In genomic region chr2:74522516-74522915, GRCh38 we compare ENCODE assay signal across 23 cellular contexts. TPM values are rescaled to one million over a fixed set of nuclear protein-coding genes. Genes with fewer than 3 reads are reported as not detected.
A peak's percentile ranks its signal among the peaks of the same experiment; 100 is the strongest.
DNase-seq lines count a peak whose midpoint lies in the region; ATAC-seq and TF ChIP-seq lines count a peak whose summit lies in the region.
"Had no signal": no experiment of that assay in that cellular context is flagged by ENCODE, and none has a peak within 500 bp of the region (broad histone marks: within the 10 kb centered on the region; RNA-seq: fewer than 3 reads in every experiment).

No MANE protein-coding gene starts in this region.

- H3K4me3 ChIP-seq in SK-N-SH (ENCODE audit: low read depth in 2 of 2, low read length in 1 of 2): no peak overlapping the region
- H3K4me3 ChIP-seq in H7 (ENCODE audit: insufficient read depth, low read depth, low read length): no peak overlapping the region
- H3K4me3 ChIP-seq in spleen: no peak overlapping the region
- no peak overlapping the region for H3K4me3 ChIP-seq in MM.1S (ENCODE audit: low read length)
- H3K4me3 ChIP-seq: BLaER1, GM12878, GM23248, HAP-1 had no signal

- POLR2A ChIA-PET in SK-N-SH (lab: Yijun Ruan, JAX): interaction anchor here (0.6 to 2.2 kb wide), 5 partner anchors 8 to 16 kb away, joined by 3 to 5 read pairs (median 5); partner anchors contain the start of gene TLX2

- 65% methylated on average over 2 of the region's 3 CpGs for WGBS in SK-N-SH (ENCODE audit: low lambda C conversion rate)
- 78 to 90% (median 83%) methylated on average over 3 of the region's 3 CpGs for WGBS in spleen, 5 donors

- TF ChIP-seq EP300 in SK-N-SH (IDR thresholded peaks at IDR 0.05; ENCODE audit: borderline replicate concordance in 1 of 2, low read depth in 1 of 2, low read length in 1 of 2): no peak

- no peaks in the 10 kb centered on the region for H3K9me2 ChIP-seq in SK-N-SH
- H3K9me2 ChIP-seq in MM.1S (replicated peaks; ENCODE audit: insufficient read depth, low read length): no peaks in the 10 kb centered on the region

- no peak for TF ChIP-seq CTCF in SK-N-SH (IDR thresholded peaks at IDR 0.05)
- no peak for TF ChIP-seq CTCF in spleen (IDR thresholded peaks at IDR 0.05 in 8 of 11, conservative IDR thresholded peaks at IDR 0.05 in 3 of 11)
- TF ChIP-seq CTCF in MM.1S (IDR thresholded peaks at IDR 0.05; ENCODE audit: low read length): no peak

- H3K27me3 ChIP-seq in SK-N-SH (ENCODE audit: insufficient read depth): no peaks in the 10 kb centered on the region
- peaks cover 49% of the 10 kb centered on the region for H3K27me3 ChIP-seq in H7 (ENCODE audit: control insufficient read depth, insufficient read depth, low read length)
- peaks cover 0 to 35% (median 21%) of the 10 kb centered on the region in 7 donors for H3K27me3 ChIP-seq in spleen (replicated peaks in 1 of 7)
- H3K27me3 ChIP-seq in MM.1S (replicated peaks; ENCODE audit: insufficient read depth, low read length): peaks cover 38% of the 10 kb centered on the region

- DNase-seq in SK-N-SH (no peak), H7 (peak; percentile 14), mesenteric fat pad (ENCODE audit: low spot score) (peak; percentile 57), spleen (peak; percentile 48), NCI-H2081 (lab: John Stamatoyannopoulos, UW) (no peak), MM.1S (no peak)
- DNase-seq: CD4-positive, CD25-positive, alpha-beta regulatory T cell; CD8-positive, alpha-beta T cell; DMS 273 treated with DMSO at 0.1 percent for 48 hours; DMS79; EL; GDM1; GM23248; HFFc6 had no signal

- H3K9me3 ChIP-seq in SK-N-SH: no peaks in the 10 kb centered on the region
- no peaks in the 10 kb centered on the region for H3K9me3 ChIP-seq in spleen
- no peaks in the 10 kb centered on the region for H3K9me3 ChIP-seq in MM.1S (replicated peaks; ENCODE audit: insufficient read depth, low read length)
- H3K9me3 ChIP-seq: BLaER1, HAP-1 had no signal

- peaks cover 0 to 2% of the 10 kb centered on the region in 2 experiments; a peak in 1 of 4 replicates for H3K4me1 ChIP-seq in SK-N-SH (ENCODE audit: control insufficient read depth in 1 of 2, insufficient read depth in 2 of 2, low read depth in 1 of 2, low read length in 1 of 2)
- H3K4me1 ChIP-seq in spleen: peaks cover 0 to 15% (median 2%) of the 10 kb centered on the region in 6 donors
- no peaks in the 10 kb centered on the region for H3K4me1 ChIP-seq in MM.1S (ENCODE audit: low read length)
- H3K4me1 ChIP-seq: HAP-1 had no signal

- ATAC-seq in SK-N-SH treated with all-trans-retinoic acid at 6 μM for 48 hours: peak; percentile 3; the same call in 1 of the 3 replicates
- ATAC-seq: CD8-positive, alpha-beta T cell; GM12878 had no signal

- H3K36me3 ChIP-seq in SK-N-SH (replicated peaks in 1 of 2; ENCODE audit: control insufficient read depth in 1 of 2, insufficient read depth in 2 of 2, low read length in 1 of 2) (peaks cover 15 to 19% of the 10 kb centered on the region in 2 experiments), H7 (replicated peaks; ENCODE audit: control insufficient read depth, insufficient read depth, low read length) (peaks cover 11% of the 10 kb centered on the region), spleen (peaks cover 0 to 32% (median 22%) of the 10 kb centered on the region in 6 donors), MM.1S (replicated peaks; ENCODE audit: insufficient read depth, low read length) (peaks cover 11% of the 10 kb centered on the region)

- H2AFZ ChIP-seq in SK-N-SH (ENCODE audit: low read depth) (no peak overlapping the region), MM.1S (ENCODE audit: low read length) (no peak overlapping the region)
- H2AFZ ChIP-seq: GM23248 had no signal

- CTCF ChIA-PET in SK-N-SH (lab: Yijun Ruan, JAX): interaction anchor here (0.7 to 1.5 kb wide), 4 partner anchors 10 to 39 kb away, joined by 3 to 5 read pairs (median 3); no protein-coding TSS in a partner anchor

- H4K20me1 ChIP-seq in SK-N-SH (ENCODE audit: insufficient read depth) (no peaks in the 10 kb centered on the region), MM.1S (ENCODE audit: insufficient read depth, low read length) (no peaks in the 10 kb centered on the region)
- H4K20me1 ChIP-seq: BLaER1 had no signal

- H3K27ac ChIP-seq in SK-N-SH (ENCODE audit: low read depth in 2 of 2, low read length in 1 of 2): no peak overlapping the region
- H3K27ac ChIP-seq in spleen: no peak overlapping the region
- no peak overlapping the region for H3K27ac ChIP-seq in MM.1S (ENCODE audit: low read length)
- H3K27ac ChIP-seq: 22Rv1, BLaER1, C4-2B, GM23248 had no signal

- no peak for TF ChIP-seq RAD21 in SK-N-SH (IDR thresholded peaks at IDR 0.05; ENCODE audit: low read length)

- peaks cover 3% of the 10 kb centered on the region for H3F3A ChIP-seq in SK-N-SH (replicated peaks; ENCODE audit: insufficient read depth)
- peaks cover 12% of the 10 kb centered on the region; the same call in 1 of the 2 replicates for H3F3A ChIP-seq in MM.1S (ENCODE audit: insufficient read depth, low read length)

- intact Hi-C loops in spleen (cut with DNase I; ENCODE audit: low total_unique reads): no loop called here

- no peak for TF ChIP-seq POLR2A in spleen (IDR thresholded peaks at IDR 0.05)

- H3K4me2 ChIP-seq in SK-N-SH (no peak overlapping the region), MM.1S (ENCODE audit: low read depth, low read length) (no peak overlapping the region)
- H3K4me2 ChIP-seq: BLaER1 had no signal

- H3K9ac ChIP-seq in SK-N-SH (no peak overlapping the region), MM.1S (ENCODE audit: low read length) (no peak overlapping the region)
- H3K9ac ChIP-seq: BLaER1, GM23248 had no signal

- H3K79me2 ChIP-seq in SK-N-SH (ENCODE audit: insufficient read depth): peaks cover 3% of the 10 kb centered on the region; the same call in 1 of the 2 replicates
- H3K79me2 ChIP-seq in MM.1S (ENCODE audit: low read length): peaks cover 5% of the 10 kb centered on the region

TF ChIP-seq in SK-N-SH treated with all-trans-retinoic acid at 6 μM for 48 hours, 23 proteins besides CTCF, POLR2A, EP300 and RAD21 (continues in another document):
- TF ChIP-seq RARB (CRISPR knock-in tag; IDR thresholded peaks at IDR 0.05) (no peak), BACH2 (CRISPR knock-in tag; IDR thresholded peaks at IDR 0.05; ENCODE audit: borderline replicate concordance) (no peak), PPARA (CRISPR knock-in tag; IDR thresholded peaks at IDR 0.05; ENCODE audit: borderline replicate concordance) (no peak), ZNF70 (CRISPR knock-in tag; IDR thresholded peaks at IDR 0.05) (no peak)

TF ChIP-seq in SK-N-SH, 30 proteins besides CTCF, POLR2A, EP300 and RAD21 (continues in another document):
- TF ChIP-seq CHD2 (IDR thresholded peaks at IDR 0.05; ENCODE audit: low read length, partially characterized antibody) (no peak), GATA2 (CRISPR knock-in tag; IDR thresholded peaks at IDR 0.05) (no peak), MAX (IDR thresholded peaks at IDR 0.05; ENCODE audit: low read depth) (no peak)

RNA-seq across cellular contexts. Expression of gene DQX1, which starts 3.5 kb away (rescaled TPM):
- polyA plus RNA-seq in SK-N-SH (2012; rRNA removed): 1.6 and 1.8 TPM in 2 replicates
- polyA plus RNA-seq in SK-N-SH (2012; cell fraction: cytosol; rRNA removed): 0.26 and 0.31 TPM in 2 replicates
- 13.2 and 13.8 TPM in 2 replicates for polyA plus RNA-seq in SK-N-SH (2012; cell fraction: nucleus; rRNA removed)
- total RNA-seq in H7 (2014; rRNA removed; shearing (Covaris generic)): 0.10 and 0.78 TPM in 2 replicates
- not detected for total RNA-seq in mesenteric fat pad
- total RNA-seq in spleen: under 1 TPM in 5 of 7 donors, not detected in 2; 0.24 to 0.52 (median 0.43) TPM
- under 1 TPM; 0.09 to 0.22 (median 0.11) TPM for polyA plus RNA-seq in spleen
- total RNA-seq: GM23248, H4 had no signal
- polyA plus RNA-seq: AG04450; CD4-positive, CD25-positive, alpha-beta regulatory T cell; GM23248 had no signal

RNA-seq across cellular contexts. Expression of gene AUP1, which starts 7.0 kb away (rescaled TPM):
- polyA plus RNA-seq in SK-N-SH (2012; rRNA removed) (118 and 151 TPM in 2 replicates), spleen (100 to 1,000 TPM; 140 to 226 (median 223) TPM)
- polyA plus RNA-seq in SK-N-SH (2012; cell fraction: cytosol; rRNA removed): 54.6 and 78.6 TPM in 2 replicates
- 643 and 686 TPM in 2 replicates for polyA plus RNA-seq in SK-N-SH (2012; cell fraction: nucleus; rRNA removed)
- total RNA-seq in H7 (2014; rRNA removed; shearing (Covaris generic)): 99.5 and 105 TPM in 2 replicates
- total RNA-seq in mesenteric fat pad (112 TPM), spleen (100 to 1,000 TPM; 107 to 182 (median 125) TPM)

RNA-seq across cellular contexts. Expression of gene HTRA2, which starts 7.2 kb away (rescaled TPM):
- polyA plus RNA-seq in SK-N-SH (2012; rRNA removed): 55.7 and 60.4 TPM in 2 replicates
- polyA plus RNA-seq in SK-N-SH (2012; cell fraction: cytosol; rRNA removed): 30.4 and 45.8 TPM in 2 replicates
- 55.7 and 62.3 TPM in 2 replicates for polyA plus RNA-seq in SK-N-SH (2012; cell fraction: nucleus; rRNA removed)
- total RNA-seq in H7 (2014; rRNA removed; shearing (Covaris generic)): 27.0 and 39.6 TPM in 2 replicates
- total RNA-seq in mesenteric fat pad: 35.8 TPM
- 10 to 100 TPM; 34.2 to 58.7 (median 38.7) TPM for total RNA-seq in spleen
- polyA plus RNA-seq in spleen: 10 to 100 TPM; 46.0 to 48.7 (median 48.0) TPM

RNA-seq across cellular contexts. Expression of gene TLX2, which starts 8.3 kb away (rescaled TPM):
- polyA plus RNA-seq in SK-N-SH (2012; rRNA removed) (24.5 and 25.6 TPM in 2 replicates), spleen (under 1 TPM in 2 of 3 donors, not detected in 1; 0.04 to 0.05 TPM)
- 11.9 and 19.9 TPM in 2 replicates for polyA plus RNA-seq in SK-N-SH (2012; cell fraction: cytosol; rRNA removed)
- 69.3 and 99.9 TPM in 2 replicates for polyA plus RNA-seq in SK-N-SH (2012; cell fraction: nucleus; rRNA removed)
- not detected in 2 replicates for total RNA-seq in H7 (2014; rRNA removed; shearing (Covaris generic))
- total RNA-seq in mesenteric fat pad (not detected), spleen (not detected)
- total RNA-seq: B cell; CD4-positive, CD25-positive, alpha-beta regulatory T cell; CD8-positive, alpha-beta T cell; GM23248; H4 had no signal
- polyA plus RNA-seq: AG04450, GM23248 had no signal

RNA-seq across cellular contexts. Expression of gene PCGF1, which starts 15.0 kb away (rescaled TPM):
- polyA plus RNA-seq in SK-N-SH (2012; rRNA removed) (44.9 and 46.4 TPM in 2 replicates), spleen (10 to 100 TPM in 2 of 3 donors, 1 to 10 TPM in 1; 9.6 to 11.8 (median 11.6) TPM)
- 38.6 and 39.7 TPM in 2 replicates for polyA plus RNA-seq in SK-N-SH (2012; cell fraction: cytosol; rRNA removed)
- polyA plus RNA-seq in SK-N-SH (2012; cell fraction: nucleus; rRNA removed): 58.5 and 59.2 TPM in 2 replicates
- 12.4 and 15.1 TPM in 2 replicates for total RNA-seq in H7 (2014; rRNA removed; shearing (Covaris generic))
- total RNA-seq in mesenteric fat pad (22.1 TPM), spleen (10 to 100 TPM; 12.7 to 20.4 (median 14.7) TPM)

Comparison
In these comparisons a context has a peak if more than half of its experiments do, and no peak if none do; other contexts are left out.
1. DNase-seq: peak in H7 (single experiment), mesenteric fat pad (single experiment) and spleen (single experiment); none in SK-N-SH (single experiment), NCI-H2081 (0 of 2) and MM.1S (single experiment).